ENCODE assay signal across 22 cellular contexts in the genomic region with DNA sequence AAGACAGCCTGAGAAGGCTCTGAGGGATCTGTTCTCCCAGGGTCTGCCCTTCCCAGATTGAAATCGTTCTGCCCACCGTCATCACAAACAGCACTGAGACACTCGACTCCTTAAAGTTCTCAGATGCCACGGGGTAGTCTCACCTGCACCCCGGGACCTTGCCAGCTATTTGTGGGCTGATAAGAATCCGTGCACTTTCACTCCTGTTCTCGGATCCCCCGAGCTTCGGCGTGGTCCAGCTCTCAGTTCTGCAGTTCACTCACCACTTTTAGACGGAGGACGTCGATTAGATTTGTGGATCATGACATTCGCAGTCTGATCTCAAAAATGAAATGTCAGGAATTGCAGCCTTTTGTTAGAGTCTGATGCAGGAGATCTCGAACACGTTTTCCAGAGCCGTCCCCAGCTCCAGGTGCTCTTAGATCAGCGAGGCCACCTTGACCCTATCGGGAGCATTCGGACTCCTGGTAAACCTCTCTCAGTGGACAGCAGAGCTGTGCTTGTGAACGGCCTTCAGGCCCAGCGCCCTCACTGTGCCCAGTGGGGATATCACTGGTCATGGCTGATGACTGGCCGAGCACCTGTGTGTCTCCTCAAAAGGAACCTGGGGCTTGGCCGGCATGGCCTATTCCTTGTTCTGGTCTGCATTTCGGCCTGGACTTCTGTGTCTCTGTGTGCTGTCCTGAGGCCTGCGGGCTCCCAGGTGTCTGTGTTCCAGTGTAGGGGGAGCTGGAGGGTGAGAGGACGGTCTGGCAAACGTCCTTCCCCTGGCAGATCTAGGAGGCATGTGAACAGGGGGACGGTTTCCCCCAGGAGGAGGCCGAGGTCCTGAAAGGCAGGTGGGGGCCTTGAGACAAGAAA. TPM values are rescaled to one million over a fixed set of nuclear protein-coding genes. Genes with fewer than 3 reads are reported as not detected.
"Had no signal": no experiment of that assay in that cellular context is flagged by ENCODE, and none has a peak within 500 bp of the region (broad histone marks: within the 10 kb centered on the region; RNA-seq: fewer than 3 reads in every experiment).

No MANE protein-coding gene starts in this region.

- H3K9me3 ChIP-seq: body of pancreas, heart right ventricle, tibial nerve had no signal

- H3K27ac ChIP-seq: body of pancreas, epithelial cell of prostate, heart right ventricle, tibial nerve had no signal

- H3K9me3 Mint-ChIP-seq: activated B cell treated with CpG ODN at 0.5 μM for 24 hours; activated naive CD4-positive, alpha-beta T cell treated with anti-CD3 and anti-CD28 coated beads, Interleukin-2, amount 10 ng/mL, durations not matched to agents 7 days and 5 days had no signal

- H3K27me3 ChIP-seq: body of pancreas, tibial nerve had no signal

- H3K4me1 ChIP-seq: body of pancreas had no signal

- H3K4me1 Mint-ChIP-seq: activated B cell treated with CpG ODN at 0.5 μM for 24 hours; activated CD4-positive, alpha-beta T cell treated with anti-CD3 and anti-CD28 coated beads for 36 hours; activated naive CD4-positive, alpha-beta T cell treated with anti-CD3 and anti-CD28 coated beads, Interleukin-2, amount 10 ng/mL, durations not matched to agents 7 days and 5 days had no signal

- H3K36me3 Mint-ChIP-seq: activated naive CD4-positive, alpha-beta T cell treated with anti-CD3 and anti-CD28 coated beads, Interleukin-2, amount 10 ng/mL, durations not matched to agents 7 days and 5 days had no signal

- H3K36me3 ChIP-seq: heart right ventricle, tibial nerve had no signal

- H3K4me3 ChIP-seq: body of pancreas, heart right ventricle, tibial nerve had no signal

- ATAC-seq: activated CD4-positive, alpha-beta T cell treated with anti-CD3 and anti-CD28 coated beads for 36 hours; body of pancreas; heart right ventricle; left cardiac atrium; stimulated activated naive CD8-positive, alpha-beta T cell treated with anti-CD3 and anti-CD28 coated beads, Interleukin-15, Interleukin-2, amounts not matched to agents 100 U/mL and 50 U/mL, for 24 hours had no signal

- DNase-seq: activated B cell treated with CpG ODN at 0.5 μM for 24 hours; activated CD4-positive, alpha-beta T cell treated with anti-CD3 and anti-CD28 coated beads for 36 hours; activated CD4-positive, alpha-beta T cell treated with anti-CD3 and anti-CD28 coated beads, Interleukin-2, amount 50 U/mL, for 4 hours; activated CD8-positive, alpha-beta memory T cell treated with anti-CD3 and anti-CD28 coated beads for 24 hours; activated CD8-positive, alpha-beta memory T cell treated with anti-CD3 and anti-CD28 coated beads, Interleukin-2, amount 50 U/mL, for 48 hours; activated effector memory CD4-positive, alpha-beta T cell treated with anti-CD3 and anti-CD28 coated beads, Interleukin-2, amount 50 U/mL, for 16 hours; activated naive CD4-positive, alpha-beta T cell treated with anti-CD3 and anti-CD28 coated beads, Interleukin-2, amount 10 ng/mL, durations not matched to agents 7 days and 5 days; activated T-cell treated with anti-CD3 and anti-CD28 coated beads, Interleukin-2, amount 50 U/mL, for 48 hours; body of pancreas; heart right ventricle; islet precursor cell; left cardiac atrium; midbrain; nephron progenitor cell; occipital lobe; stimulated activated CD4-positive, alpha-beta T cell treated with anti-CD3 and anti-CD28 coated beads, Interleukin-12 subunit alpha, Interleukin-12 subunit beta, amount 100 ng/mL, for 4 hours; stimulated activated CD4-positive, alpha-beta T cell treated with anti-CD3 and anti-CD28 coated beads, Interleukin-4, amount 100 ng/mL, for 4 hours; stimulated activated naive CD8-positive, alpha-beta T cell treated with anti-CD3 and anti-CD28 coated beads, Interleukin-15, Interleukin-2, amounts not matched to agents 100 U/mL and 50 U/mL, for 24 hours; T-helper 1 cell; T-helper 9 cell had no signal

- H3K4me3 Mint-ChIP-seq: activated B cell treated with CpG ODN at 0.5 μM for 24 hours; activated CD4-positive, alpha-beta T cell treated with anti-CD3 and anti-CD28 coated beads for 36 hours; activated naive CD4-positive, alpha-beta T cell treated with anti-CD3 and anti-CD28 coated beads, Interleukin-2, amount 10 ng/mL, durations not matched to agents 7 days and 5 days; nephron progenitor cell had no signal

- H3K27me3 Mint-ChIP-seq: activated CD4-positive, alpha-beta T cell treated with anti-CD3 and anti-CD28 coated beads for 36 hours had no signal

- H3K27ac Mint-ChIP-seq: activated B cell treated with CpG ODN at 0.5 μM for 24 hours; activated CD4-positive, alpha-beta T cell treated with anti-CD3 and anti-CD28 coated beads for 36 hours; activated naive CD4-positive, alpha-beta T cell treated with anti-CD3 and anti-CD28 coated beads, Interleukin-2, amount 10 ng/mL, durations not matched to agents 7 days and 5 days had no signal

RNA-seq across cellular contexts. Expression of a gene that starts 43.2 kb away (rescaled TPM):
- total RNA-seq: activated B cell treated with CpG ODN at 0.5 μM for 24 hours; activated CD4-positive, alpha-beta T cell treated with anti-CD3 and anti-CD28 coated beads for 36 hours had no signal
